Comparison of ENCODE assay signal across 11 cellular contexts in the genomic region with DNA sequence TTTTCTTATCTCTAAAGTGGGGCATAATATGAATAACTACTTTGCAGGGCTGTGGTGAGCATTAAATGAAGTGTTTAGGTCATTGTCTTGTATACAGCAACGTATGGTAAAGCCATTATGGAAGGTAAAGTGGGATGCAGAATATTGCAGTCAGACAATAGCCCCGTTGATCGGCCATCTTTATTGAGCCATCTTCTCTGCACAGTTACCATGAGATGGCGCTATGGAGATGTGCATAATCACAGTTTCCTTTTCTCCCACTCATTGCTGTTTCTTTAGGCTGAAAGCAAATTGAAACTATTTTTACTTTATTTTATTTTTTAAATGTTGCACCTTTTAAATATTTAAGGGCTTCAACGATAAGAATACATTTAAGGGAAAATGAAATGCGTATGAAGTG.
DNase-seq lines count a peak whose midpoint lies in the region; ATAC-seq, FAIRE-seq and TF ChIP-seq lines count a peak whose summit lies in the region.
"Had no signal": no experiment of that assay in that cellular context is flagged by ENCODE, and none has a peak within 500 bp of the region (broad histone marks: within the 10 kb centered on the region; RNA-seq: fewer than 3 reads in every experiment).

No MANE protein-coding gene starts in this region.

- no peaks in the 10 kb centered on the region for H3K9me3 ChIP-seq in Karpas-422 (ENCODE audit: low read length)

- H3K9ac ChIP-seq in Karpas-422 (ENCODE audit: low read length), result no peak overlapping the region
- H3K9ac ChIP-seq: parathyroid adenoma had no signal

- FAIRE-seq in GM12891 (lab: Jason Lieb, UNC), result peak; percentile 45

- DNase-seq in GM12891 (ENCODE audit: insufficient read length, low spot score) (no peak), Karpas-422 (peak; percentile 73), medulla oblongata (ENCODE audit: extremely low spot score) (peak; percentile 42), T-helper 1 cell (no peak), cerebellum (ENCODE audit: low spot score) (no peak)
- no peak for DNase-seq in stimulated activated naive CD4-positive, alpha-beta T cell treated with Interleukin-2 at 50 U/mL for 16 hours (lab: John Stamatoyannopoulos, UW)
- DNase-seq: NCI-H1048 had no signal

- no peaks in the 10 kb centered on the region for H3K4me1 ChIP-seq in Karpas-422 (ENCODE audit: low read length)
- H3K4me1 ChIP-seq: parathyroid adenoma had no signal

- no peak overlapping the region for H3K4me2 ChIP-seq in Karpas-422 (ENCODE audit: low read depth, low read length, poor library complexity, severe bottlenecking)

- TF ChIP-seq POLR2A in GM12891 (IDR thresholded peaks at IDR 0.05; ENCODE audit: low read depth, low read length), result no peak

- TF ChIP-seq CTCF in VCaP (conservative IDR thresholded peaks at IDR 0.05), result peak; percentile 17; the same call in 1 of the 2 replicates

- H4K20me1 ChIP-seq in Karpas-422 (ENCODE audit: insufficient read depth, low read depth, low read length), result no peaks in the 10 kb centered on the region

- H3K79me2 ChIP-seq in Karpas-422 (ENCODE audit: low read length), result no peaks in the 10 kb centered on the region
- H3K79me2 ChIP-seq: parathyroid adenoma had no signal

- H3K36me3 ChIP-seq in Karpas-422 (ENCODE audit: insufficient read depth, low read length), result no peaks in the 10 kb centered on the region

- H3K9me2 ChIP-seq in Karpas-422 (replicated peaks; ENCODE audit: insufficient read depth, low read length), result no peaks in the 10 kb centered on the region

- H3K27ac ChIP-seq in Karpas-422 (ENCODE audit: low read length) (no peak overlapping the region), VCaP (no peak overlapping the region)
- H3K27ac ChIP-seq: epithelial cell of prostate, parathyroid adenoma had no signal

- no peaks in the 10 kb centered on the region for H3K27me3 ChIP-seq in Karpas-422 (ENCODE audit: low read length)

- H2AFZ ChIP-seq in Karpas-422 (ENCODE audit: low read length), result peak overlapping the region; percentile 69; the same call in 1 of the 2 replicates
- H2AFZ ChIP-seq: parathyroid adenoma had no signal

- H3K4me3 ChIP-seq in Karpas-422 (ENCODE audit: low read length), result no peak overlapping the region

- no peak for ATAC-seq in HG03196 (IDR thresholded peaks at IDR 0.05; ENCODE audit: unreplicated experiment)

TF ChIP-seq in GM12891, 5 proteins besides CTCF, POLR2A, EP300 and RAD21:
- TF ChIP-seq POLR2AphosphoS5 (IDR thresholded peaks at IDR 0.05; ENCODE audit: low read depth, low read length) (no peak), TAF1 (IDR thresholded peaks at IDR 0.05; ENCODE audit: low read depth, low read length) (no peak), POU2F2 (IDR thresholded peaks at IDR 0.05; ENCODE audit: low read depth, low read length) (no peak), SPI1 (IDR thresholded peaks at IDR 0.05; ENCODE audit: low read depth, low read length) (no peak), PAX5 (IDR thresholded peaks at IDR 0.05; ENCODE audit: insufficient read depth, low read length, severe bottlenecking) (no peak)
TF ChIP-seq in GM12891: peak in this region for 0.

Comparison
In these comparisons a context has a peak if more than half of its experiments do, and no peak if none do; other contexts are left out.
1. DNase-seq: peak in Karpas-422 (single experiment) and medulla oblongata (single experiment); none in GM12891 (single experiment), T-helper 1 cell (0 of 5), cerebellum (single experiment) and stimulated activated naive CD4-positive, alpha-beta T cell treated with Interleukin-2 at 50 U/mL for 16 hours (single experiment).